In genomic region chr1:10965621-10966226, GRCh38 we compare ENCODE assay signal across 9 cellular contexts. TPM values are rescaled to one million over a fixed set of nuclear protein-coding genes. Genes with fewer than 3 reads are reported as not detected.
DNase-seq lines count a peak whose midpoint lies in the region; ATAC-seq and TF ChIP-seq lines count a peak whose summit lies in the region.
"Had no signal": no experiment of that assay in that cellular context is flagged by ENCODE, and none has a peak within 500 bp of the region (broad histone marks: within the 10 kb centered on the region; RNA-seq: fewer than 3 reads in every experiment).

No MANE protein-coding gene starts in this region.

- ATAC-seq in heart left ventricle = peak in 3 of 4 donors; percentile 6 to 49 (median 29)

- 0 out of 2 replicates have a peak overlapping the region, but pooled peaks have one; percentile 3 for H3K9ac ChIP-seq in OCI-LY3 (ENCODE audit: low read length)

- H3K4me1 ChIP-seq in OCI-LY3 (ENCODE audit: low read length) = peaks cover 48% of the 10 kb centered on the region
- H3K4me1 ChIP-seq in heart left ventricle = peaks cover 0 to 51% (median 4%) of the 10 kb centered on the region in 12 donors
- H3K4me1 ChIP-seq: SJSA1 had no signal

- H3K27ac ChIP-seq in OCI-LY3 (ENCODE audit: low read length) (no peak overlapping the region), heart left ventricle (peak overlapping the region in 4 of 12 donors; percentile 34 to 78 (median 42))
- H3K27ac ChIP-seq: SJSA1 had no signal

- peak overlapping the region; percentile 75 for H3K4me2 ChIP-seq in OCI-LY3 (ENCODE audit: low read length)

- H3K79me2 ChIP-seq in OCI-LY3 (ENCODE audit: low read length) = no peaks in the 10 kb centered on the region

- peaks cover 32% of the 10 kb centered on the region for H3K27me3 ChIP-seq in OCI-LY3 (ENCODE audit: low read depth, low read length)
- peaks cover 0 to 9% (median 0%) of the 10 kb centered on the region in 9 donors for H3K27me3 ChIP-seq in heart left ventricle

- no peaks in the 10 kb centered on the region for H3K9me3 ChIP-seq in OCI-LY3 (ENCODE audit: insufficient read depth, low read length)
- H3K9me3 ChIP-seq in heart left ventricle = no peaks in the 10 kb centered on the region
- H3K9me3 ChIP-seq: SJSA1 had no signal

- H3K36me3 ChIP-seq in OCI-LY3 (replicated peaks; ENCODE audit: low read depth, low read length) = no peaks in the 10 kb centered on the region
- no peaks in the 10 kb centered on the region for H3K36me3 ChIP-seq in heart left ventricle
- H3K36me3 ChIP-seq: SJSA1 had no signal

- H4K20me1 ChIP-seq in OCI-LY3 (ENCODE audit: insufficient read depth, low read length) = no peaks in the 10 kb centered on the region; the same call in 1 of the 2 replicates

- DNase-seq in stimulated activated CD4-positive, alpha-beta T cell treated with anti-CD3 and anti-CD28 coated beads, Interleukin-4, amount 100 ng/mL, for 1 hour = peak; percentile 10
- no peak for DNase-seq in stimulated activated CD4-positive, alpha-beta T cell treated with anti-CD3 and anti-CD28 coated beads, Interleukin-2, amount 100 ng/mL, for 48 hours
- DNase-seq in heart left ventricle = peak in 2 of 5 donors; percentile 38
- no peak for DNase-seq in NCI-H524 treated with DMSO at 0.1 percent for 48 hours (lab: John Stamatoyannopoulos, UW)
- no peak for DNase-seq in NCI-H510A (lab: John Stamatoyannopoulos, UW)
- DNase-seq in NK-92 treated with Interleukin-12 subunit alpha and Interleukin-12 subunit beta, amount 100 ng/mL, for 24 hours (lab: John Stamatoyannopoulos, UW) = no peak
- no peak for DNase-seq in superior temporal gyrus (ENCODE audit: extremely low spot score)

- no peak for TF ChIP-seq POLR2A in heart left ventricle (IDR thresholded peaks at IDR 0.05)

- no peak overlapping the region for H2AFZ ChIP-seq in OCI-LY3 (ENCODE audit: low read depth, low read length)

- TF ChIP-seq CTCF in OCI-LY3 (IDR thresholded peaks at IDR 0.05; ENCODE audit: low read depth, low read length) (no peak), heart left ventricle (IDR thresholded peaks at IDR 0.05) (no peak)

- intact Hi-C loops in heart left ventricle (cut with DNase I) = no loop called here

- H3K4me3 ChIP-seq in OCI-LY3 (ENCODE audit: low read length) = peak overlapping the region; percentile 57
- no peak overlapping the region for H3K4me3 ChIP-seq in heart left ventricle
- H3K4me3 ChIP-seq: SJSA1 had no signal

- 48 to 65% (median 55%) methylated on average over 10 of the region's 10 CpGs for WGBS in heart left ventricle, 4 donors

RNA-seq across cellular contexts. Expression of gene TARDBP, which starts 46.7 kb away (rescaled TPM):
- 100 to 1,000 TPM in 6 of 9 donors, 10 to 100 TPM in 3; 66.9 to 115 (median 103) TPM for total RNA-seq in heart left ventricle
- 100 to 1,000 TPM in 1 of 2 donors, 10 to 100 TPM in 1; 66.3 to 138 TPM for polyA plus RNA-seq in heart left ventricle
